22 cellular contexts compared by ENCODE assay signal in the genomic region with DNA sequence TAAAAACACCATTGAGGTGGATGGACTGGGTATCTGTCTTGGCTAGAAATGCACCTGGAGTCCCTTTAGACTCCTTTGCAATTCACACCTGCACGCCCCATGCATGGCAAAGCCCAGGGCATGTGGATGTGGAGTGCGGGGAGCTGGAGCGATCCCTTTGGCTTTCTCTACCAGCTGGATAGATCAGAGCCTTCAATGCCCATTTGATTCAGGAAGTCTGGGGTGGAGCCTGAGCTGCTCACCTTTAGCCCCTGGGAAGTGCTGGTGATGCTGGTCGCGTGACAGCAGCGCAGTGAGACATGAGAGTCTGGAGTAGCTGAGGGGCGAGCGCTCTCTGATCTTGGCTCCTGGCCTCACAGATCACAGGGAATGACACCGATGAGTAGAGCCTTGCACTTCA. TPM values are rescaled to one million over a fixed set of nuclear protein-coding genes. Genes with fewer than 3 reads are reported as not detected.
DNase-seq lines count a peak whose midpoint lies in the region; ATAC-seq lines count a peak whose summit lies in the region.
"Had no signal": no experiment of that assay in that cellular context is flagged by ENCODE, and none has a peak within 500 bp of the region (broad histone marks: within the 10 kb centered on the region; RNA-seq: fewer than 3 reads in every experiment).

No MANE protein-coding gene starts in this region.

- H3K27me3 Mint-ChIP-seq in immature natural killer cell (ENCODE audit: low read depth in 3 of 3), result peaks cover 0 to 2% (median 2%) of the 10 kb centered on the region in 3 donors

- no peaks in the 10 kb centered on the region for H3K9me3 Mint-ChIP-seq in immature natural killer cell
- H3K9me3 Mint-ChIP-seq: GM23338 had no signal

- ATAC-seq in Right ventricle myocardium inferior, result no peak
- ATAC-seq: A549, GM23338 had no signal

- no peak overlapping the region for H3K27ac Mint-ChIP-seq in immature natural killer cell
- H3K27ac Mint-ChIP-seq: GM23338, HFFc6 had no signal

- H3K4me1 Mint-ChIP-seq in immature natural killer cell, result no peaks in the 10 kb centered on the region
- H3K4me1 Mint-ChIP-seq: CD4-positive, alpha-beta memory T cell had no signal

- H3K4me3 Mint-ChIP-seq in immature natural killer cell, result no peak overlapping the region
- H3K4me3 Mint-ChIP-seq: CD4-positive, alpha-beta memory T cell; GM23338; HFFc6 had no signal

- intact Hi-C loops in cardiac septum (cut with DNase I), result no loop called here
- intact Hi-C loops in Right ventricle myocardium inferior (cut with DNase I), result no loop called here
- intact Hi-C loops in posterior vena cava (cut with DNase I), result no loop called here

- peak; percentile 10 for DNase-seq in cardiac septum (ENCODE audit: low spot score)
- no peak for DNase-seq in Right ventricle myocardium inferior (ENCODE audit: missing footprints)
- DNase-seq in mesenteric fat pad (ENCODE audit: low spot score), result peak; percentile 57
- peak; percentile 24 for DNase-seq in posterior vena cava (ENCODE audit: low spot score)
- DNase-seq in immature natural killer cell, result no peak
- DNase-seq in activated CD4-positive, alpha-beta T cell treated with anti-CD3 and anti-CD28 coated beads for 1 hour, result no peak
- DNase-seq in activated CD4-positive, alpha-beta T cell treated with anti-CD3 and anti-CD28 coated beads, Interleukin-2, amount 50 U/mL, for 48 hours, result no peak
- DNase-seq: 8988T; ACHN; AML-193; C1 segment of cervical spinal cord; Calu3; CD4-positive, alpha-beta memory T cell; COR-L47; DMS53; DMS79 treated with DMSO at 0.1 percent for 48 hours; GF-D8; HFFc6 had no signal

- H3K36me3 Mint-ChIP-seq in immature natural killer cell, result no peaks in the 10 kb centered on the region
- H3K36me3 Mint-ChIP-seq: CD4-positive, alpha-beta memory T cell had no signal

RNA-seq across cellular contexts. Expression of gene ZNF536, which starts 4.8 kb away (rescaled TPM):
- total RNA-seq in cardiac septum (11.9 TPM), Right ventricle myocardium inferior (2.2 TPM), mesenteric fat pad (not detected), posterior vena cava (1 to 10 TPM; 2.8 to 3.6 TPM)
- polyA plus RNA-seq in immature natural killer cell, result not detected
- total RNA-seq: Calu3, G401, HFFc6 had no signal
- polyA plus RNA-seq: A549; BJ; CD4-positive, alpha-beta memory T cell; GM23338 had no signal

Comparison
In these comparisons a context has a peak if more than half of its experiments do, and no peak if none do; other contexts are left out.
1. DNase-seq: peak in cardiac septum (single experiment), mesenteric fat pad (single experiment) and posterior vena cava (single experiment); none in Right ventricle myocardium inferior (single experiment), immature natural killer cell (0 of 3), activated CD4-positive, alpha-beta T cell treated with anti-CD3 and anti-CD28 coated beads for 1 hour (single experiment) and activated CD4-positive, alpha-beta T cell treated with anti-CD3 and anti-CD28 coated beads, Interleukin-2, amount 50 U/mL, for 48 hours (0 of 2).